ENCODE assay signal across 22 cellular contexts in genomic region chr6:145092554-145092953, GRCh38.
DNase-seq lines count a peak whose midpoint lies in the region; ATAC-seq, FAIRE-seq and TF ChIP-seq lines count a peak whose summit lies in the region.
"Had no signal": no experiment of that assay in that cellular context is flagged by ENCODE, and none has a peak within 500 bp of the region (broad histone marks: within the 10 kb centered on the region; RNA-seq: fewer than 3 reads in every experiment).

No MANE protein-coding gene starts in this region.

- H3K9ac ChIP-seq in endothelial cell of umbilical vein (replicated peaks; ENCODE audit: extremely low read depth, insufficient read depth, low read length): no peak overlapping the region
- H3K9ac ChIP-seq in mesendoderm (ENCODE audit: low read length): no peak overlapping the region
- H3K9ac ChIP-seq: BLaER1 had no signal

- H3K79me2 ChIP-seq in endothelial cell of umbilical vein (ENCODE audit: control insufficient read depth, insufficient read depth, low read length) (no peaks in the 10 kb centered on the region), mesendoderm (ENCODE audit: control insufficient read depth, insufficient read depth, low read length) (no peaks in the 10 kb centered on the region)

- no peak overlapping the region for H2BK15ac ChIP-seq in mesendoderm (replicated peaks; ENCODE audit: low read depth)

- no CpG with 5 or more reads among the region's 4 CpGs for WGBS in mesendoderm (ENCODE audit: extremely low coverage, insufficient coverage, low lambda C conversion rate)

- H3K18ac ChIP-seq in mesendoderm (ENCODE audit: low read length): no peak overlapping the region

- dilution Hi-C loops in endothelial cell of umbilical vein (cut with MboI; ENCODE audit: extremely low pct_ligation_motif_present, low sequenced_read_pairs): no loop called here

- no peaks in the 10 kb centered on the region for H3K9me3 ChIP-seq in endothelial cell of umbilical vein (replicated peaks; ENCODE audit: control insufficient read depth, insufficient read depth, low read length)
- H3K9me3 ChIP-seq in Peyer's patch: peaks cover 0 to 6% (median 0%) of the 10 kb centered on the region in 4 donors
- H3K9me3 ChIP-seq: BE2C, Caco-2 had no signal

- no peak for TF ChIP-seq POLR2A in endothelial cell of umbilical vein (IDR thresholded peaks at IDR 0.05; ENCODE audit: low read depth, low read length)
- TF ChIP-seq POLR2A in Peyer's patch (IDR thresholded peaks at IDR 0.05): no peak

- no peaks in the 10 kb centered on the region for H3K9me1 ChIP-seq in endothelial cell of umbilical vein (replicated peaks; ENCODE audit: control insufficient read depth, extremely low read depth, insufficient read depth, low read length)

- H3K27me3 ChIP-seq in endothelial cell of umbilical vein (ENCODE audit: control insufficient read depth in 2 of 2, insufficient read depth in 2 of 2, low read length in 2 of 2): no peaks in the 10 kb centered on the region
- H3K27me3 ChIP-seq in mesendoderm (ENCODE audit: insufficient read depth, low read length, poor library complexity): no peaks in the 10 kb centered on the region
- H3K27me3 ChIP-seq in Peyer's patch: no peaks in the 10 kb centered on the region
- H3K27me3 ChIP-seq: BE2C, BLaER1 had no signal

- no peak overlapping the region for H3K4me3 ChIP-seq in endothelial cell of umbilical vein (replicated peaks in 1 of 3; ENCODE audit: insufficient read depth in 1 of 3, low read depth in 1 of 3, low read length in 3 of 3)
- H3K4me3 ChIP-seq in mesendoderm (ENCODE audit: low read length): no peak overlapping the region
- H3K4me3 ChIP-seq in Peyer's patch: no peak overlapping the region
- H3K4me3 ChIP-seq: BLaER1, GM12878 had no signal

- H4K5ac ChIP-seq in mesendoderm (ENCODE audit: low read length): no peak overlapping the region

- H3K27ac ChIP-seq in endothelial cell of umbilical vein (ENCODE audit: insufficient read depth, low read depth, low read length): no peak overlapping the region
- H3K27ac ChIP-seq in mesendoderm (ENCODE audit: low read depth, low read length): no peak overlapping the region
- no peak overlapping the region for H3K27ac ChIP-seq in Peyer's patch
- H3K27ac ChIP-seq: BLaER1 had no signal

- no peak overlapping the region for H2BK5ac ChIP-seq in mesendoderm (ENCODE audit: low read length)

- no peak overlapping the region for H2AFZ ChIP-seq in endothelial cell of umbilical vein (ENCODE audit: low read depth, low read length)

- ATAC-seq in GM21515 (IDR thresholded peaks at IDR 0.05; ENCODE audit: unreplicated experiment): no peak
- ATAC-seq: GM12878 had no signal

- TF ChIP-seq CTCF in endothelial cell of umbilical vein (IDR thresholded peaks at IDR 0.05; ENCODE audit: extremely low read depth in 1 of 2, insufficient read depth in 1 of 2, low read depth in 1 of 2, low read length in 2 of 2) (no peak), Peyer's patch (IDR thresholded peaks at IDR 0.05) (no peak)

- H3K4me2 ChIP-seq in endothelial cell of umbilical vein (ENCODE audit: insufficient read depth, low read length) (no peak overlapping the region), mesendoderm (ENCODE audit: low read length) (no peak overlapping the region)
- H3K4me2 ChIP-seq: BLaER1 had no signal

- no peaks in the 10 kb centered on the region for H3K4me1 ChIP-seq in endothelial cell of umbilical vein (ENCODE audit: control insufficient read depth, extremely low read depth, insufficient read depth, low read length)
- no peaks in the 10 kb centered on the region for H3K4me1 ChIP-seq in mesendoderm (ENCODE audit: control insufficient read depth, low read depth, low read length)
- H3K4me1 ChIP-seq in Peyer's patch: no peaks in the 10 kb centered on the region
- H3K4me1 ChIP-seq: BLaER1, Caco-2 had no signal

- POLR2A ChIA-PET in endothelial cell of umbilical vein (lab: Charles Lee): no interaction called here

- no peak overlapping the region for H2BK120ac ChIP-seq in mesendoderm (ENCODE audit: low read depth, low read length)

- H3K23ac ChIP-seq in mesendoderm (ENCODE audit: low read length): no peak overlapping the region

- H3K36me3 ChIP-seq in endothelial cell of umbilical vein (ENCODE audit: control insufficient read depth in 2 of 2, extremely low read depth in 1 of 2, insufficient read depth in 2 of 2, low read length in 2 of 2) (no peaks in the 10 kb centered on the region), mesendoderm (ENCODE audit: control insufficient read depth, insufficient read depth, low read length) (no peaks in the 10 kb centered on the region), Peyer's patch (no peaks in the 10 kb centered on the region)
- H3K36me3 ChIP-seq: BE2C, BLaER1 had no signal

- intact Hi-C loops in endothelial cell of umbilical vein (cut with micrococcal nuclease): no loop called here

- no TSS peak for BruUV-seq in endothelial cell of umbilical vein (replicated peaks; lab: Mats Ljungman, UMichigan)

- CTCF ChIA-PET in endothelial cell of umbilical vein (lab: Charles Lee): no interaction called here

- H4K20me1 ChIP-seq in endothelial cell of umbilical vein (replicated peaks; ENCODE audit: control insufficient read depth, extremely low read depth, insufficient read depth, low read length): no peaks in the 10 kb centered on the region
- H4K20me1 ChIP-seq: BLaER1 had no signal

- H3K56ac ChIP-seq in mesendoderm (ENCODE audit: low read length): no peak overlapping the region

- no peak overlapping the region for H3K4ac ChIP-seq in mesendoderm (ENCODE audit: low read depth, low read length)

- DNase-seq in LHCN-M2 (ENCODE audit: low read depth) (peak; percentile 22), endothelial cell of umbilical vein (ENCODE audit: low read depth, low spot score) (peak; percentile 13), mesendoderm (no peak), Peyer's patch (no peak)
- DNase-seq: 8988T; ACHN; BE2C; C1 segment of cervical spinal cord; Caco-2; Calu3; CD4-positive, alpha-beta memory T cell; CD4-positive, CD25-positive, alpha-beta regulatory T cell; DND-41; EL; GDM1 had no signal

- no peak for FAIRE-seq in endothelial cell of umbilical vein (lab: Jason Lieb, UNC)
- FAIRE-seq: A204.1, D721Med, GM12878, GM12892, GM18507 had no signal

- no peak overlapping the region for H4K8ac ChIP-seq in mesendoderm (ENCODE audit: low read depth, low read length)

- H3K79me1 ChIP-seq in mesendoderm (ENCODE audit: low read length): no peaks in the 10 kb centered on the region

- H2AK5ac ChIP-seq in mesendoderm (ENCODE audit: low read length): no peak overlapping the region

TF ChIP-seq in endothelial cell of umbilical vein, 7 proteins besides CTCF, POLR2A, EP300 and RAD21:
- TF ChIP-seq GATA2 (IDR thresholded peaks at IDR 0.05; ENCODE audit: insufficient read depth, insufficient read length, low read depth, low read length): no peak
- no peak for TF ChIP-seq FOS (IDR thresholded peaks at IDR 0.05; ENCODE audit: borderline replicate concordance, insufficient read depth, low read length)
- TF ChIP-seq MYC (IDR thresholded peaks at IDR 0.05; ENCODE audit: low read depth, low read length): no peak
- TF ChIP-seq MAX (IDR thresholded peaks at IDR 0.05; ENCODE audit: insufficient read depth, insufficient read length): no peak
- no peak for TF ChIP-seq EZH2 (IDR thresholded peaks at IDR 0.05; ENCODE audit: borderline replicate concordance, low read depth, low read length, severe bottlenecking)
- no peak for TF ChIP-seq JUN (IDR thresholded peaks at IDR 0.05; ENCODE audit: borderline replicate concordance, insufficient read depth, insufficient read length, low read depth)
- no peak for TF ChIP-seq POLR2AphosphoS5 (IDR thresholded peaks at IDR 0.05; ENCODE audit: insufficient read depth, low read depth, low read length)

Comparison
In these comparisons a context has a peak if more than half of its experiments do, and no peak if none do; other contexts are left out.
1. DNase-seq: peak in LHCN-M2 (single experiment) and endothelial cell of umbilical vein (single experiment); none in mesendoderm (single experiment) and Peyer's patch (0 of 3).